Comparison of ENCODE assay signal across 8 cellular contexts in the genomic region with DNA sequence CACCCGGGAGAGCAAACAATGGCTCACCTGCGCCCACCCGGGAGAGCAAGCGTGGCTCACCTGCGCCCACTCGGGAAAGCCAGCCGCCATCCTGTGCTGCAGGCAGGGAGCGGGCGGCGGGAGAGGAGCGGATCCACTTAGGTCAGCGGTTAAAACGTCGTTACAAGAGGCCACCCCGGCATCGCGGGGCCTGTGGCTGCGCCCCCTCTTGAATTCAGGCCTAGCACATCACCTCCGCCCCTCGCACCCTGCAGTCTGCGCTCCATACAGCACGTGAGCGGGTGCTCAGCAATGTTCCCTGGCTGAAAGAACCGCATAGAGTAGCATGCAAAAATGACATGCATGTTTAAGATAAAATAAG. TPM values are rescaled to one million over a fixed set of nuclear protein-coding genes. Genes with fewer than 3 reads are reported as not detected.
DNase-seq lines count a peak whose midpoint lies in the region; ATAC-seq, FAIRE-seq and TF ChIP-seq lines count a peak whose summit lies in the region.

No MANE protein-coding gene starts in this region.

- H4K20me1 ChIP-seq in DOHH2 (ENCODE audit: control insufficient read depth, insufficient read depth, low read depth, low read length): no peaks in the 10 kb centered on the region

- no peaks in the 10 kb centered on the region for H3K9me3 ChIP-seq in DOHH2 (ENCODE audit: control insufficient read depth, insufficient read depth, low read length)

- H3K4me2 ChIP-seq in DOHH2 (ENCODE audit: low read length): peak overlapping the region; percentile 89

- H3K4me1 Mint-ChIP-seq in T-helper 1 cell treated with Interleukin-12 subunit alpha and Interleukin-12 subunit beta and Interleukin-4 antibody, amounts not matched to agents 30 μg/mL and 1 μg/mL, for 36 hours (ENCODE audit: low read depth): peaks cover 33% of the 10 kb centered on the region
- H3K4me1 Mint-ChIP-seq in effector memory CD8-positive, alpha-beta T cell (ENCODE audit: low read depth in 2 of 2): peaks cover 19% of the 10 kb centered on the region in 2 donors
- H3K4me1 Mint-ChIP-seq in natural killer cell: peaks cover 23 to 24% of the 10 kb centered on the region in 2 donors

- in situ Hi-C loops in GM13977 (cut with MboI; ENCODE audit: low pct_unique_long_range_greater_than_20kb, low sequenced_read_pairs, unreplicated experiment): loop anchor here (25.0 kb wide), 2 partner anchors 237 to 712 kb away; no protein-coding TSS in a partner anchor

- peaks cover 34% of the 10 kb centered on the region for H3K4me1 ChIP-seq in DOHH2 (ENCODE audit: control insufficient read depth, low read length)

- peak in 1 of 3 experiments; percentile 15 for DNase-seq in effector memory CD8-positive, alpha-beta T cell
- DNase-seq in natural killer cell (no peak), GM19239 (ENCODE audit: insufficient read length, low spot score) (no peak), GM13977 (ENCODE audit: low spot score) (no peak), NCI-H1436 treated with DMSO at 0.1 percent for 48 hours (lab: John Stamatoyannopoulos, UW) (no peak)

- no peaks in the 10 kb centered on the region for H3K27me3 ChIP-seq in DOHH2 (ENCODE audit: control insufficient read depth, low read length)

- peaks cover 47% of the 10 kb centered on the region for H3K79me2 ChIP-seq in DOHH2 (ENCODE audit: control insufficient read depth, low read length)

- intact Hi-C loops in natural killer cell (cut with micrococcal nuclease): no loop called here

- no peaks in the 10 kb centered on the region for H3K9me2 ChIP-seq in DOHH2 (replicated peaks; ENCODE audit: control insufficient read depth, low read length)

- no peaks in the 10 kb centered on the region for H3K9me3 Mint-ChIP-seq in T-helper 1 cell treated with Interleukin-12 subunit alpha and Interleukin-12 subunit beta and Interleukin-4 antibody, amounts not matched to agents 30 μg/mL and 1 μg/mL, for 36 hours
- H3K9me3 Mint-ChIP-seq in effector memory CD8-positive, alpha-beta T cell: no peaks in the 10 kb centered on the region
- no peaks in the 10 kb centered on the region for H3K9me3 Mint-ChIP-seq in natural killer cell

- peaks cover 36% of the 10 kb centered on the region for H3K36me3 ChIP-seq in DOHH2 (ENCODE audit: control insufficient read depth, low read length)

- peak overlapping the region; percentile 26 for H3K27ac ChIP-seq in DOHH2 (ENCODE audit: low read depth, low read length)

- H3K4me3 ChIP-seq in DOHH2 (ENCODE audit: low read length): peak overlapping the region; percentile 88

- TF ChIP-seq CTCF in DOHH2 (IDR thresholded peaks at IDR 0.05; ENCODE audit: low read depth, low read length, poor library complexity, severe bottlenecking): peak; percentile 39
- TF ChIP-seq CTCF in natural killer cell (IDR thresholded peaks at IDR 0.05): no peak
- TF ChIP-seq CTCF in GM13977 (IDR thresholded peaks at IDR 0.05; ENCODE audit: extremely low read depth, insufficient read depth, missing control alignments): no peak

- peaks cover 18% of the 10 kb centered on the region for H3K27me3 Mint-ChIP-seq in T-helper 1 cell treated with Interleukin-12 subunit alpha and Interleukin-12 subunit beta and Interleukin-4 antibody, amounts not matched to agents 30 μg/mL and 1 μg/mL, for 36 hours (ENCODE audit: low read depth)
- H3K27me3 Mint-ChIP-seq in effector memory CD8-positive, alpha-beta T cell: peaks cover 12 to 21% of the 10 kb centered on the region in 2 donors
- peaks cover 11 to 28% of the 10 kb centered on the region in 2 donors for H3K27me3 Mint-ChIP-seq in natural killer cell (ENCODE audit: low read depth in 2 of 2)

- no peak for FAIRE-seq in GM19239 (lab: Jason Lieb, UNC)

- ATAC-seq in HG02885 (IDR thresholded peaks at IDR 0.05; ENCODE audit: poor library complexity, unreplicated experiment) (peak; percentile 2), natural killer cell (peak; percentile 13 to 25 (median 20))
- peak; percentile 18 for ATAC-seq in effector memory CD8-positive, alpha-beta T cell (replicated peaks)

- peak overlapping the region; percentile 92 for H3K4me3 Mint-ChIP-seq in T-helper 1 cell treated with Interleukin-12 subunit alpha and Interleukin-12 subunit beta and Interleukin-4 antibody, amounts not matched to agents 30 μg/mL and 1 μg/mL, for 36 hours
- peak overlapping the region; percentile 89 to 92 for H3K4me3 Mint-ChIP-seq in effector memory CD8-positive, alpha-beta T cell
- peak overlapping the region; percentile 93 for H3K4me3 Mint-ChIP-seq in natural killer cell

- peak overlapping the region; percentile 23 for H3K27ac Mint-ChIP-seq in T-helper 1 cell treated with Interleukin-12 subunit alpha and Interleukin-12 subunit beta and Interleukin-4 antibody, amounts not matched to agents 30 μg/mL and 1 μg/mL, for 36 hours
- peak overlapping the region; percentile 91 to 97 for H3K27ac Mint-ChIP-seq in effector memory CD8-positive, alpha-beta T cell
- H3K27ac Mint-ChIP-seq in natural killer cell: peak overlapping the region; percentile 8 to 96

- H3K36me3 Mint-ChIP-seq in T-helper 1 cell treated with Interleukin-12 subunit alpha and Interleukin-12 subunit beta and Interleukin-4 antibody, amounts not matched to agents 30 μg/mL and 1 μg/mL, for 36 hours (ENCODE audit: low read depth): peaks cover 17% of the 10 kb centered on the region
- H3K36me3 Mint-ChIP-seq in effector memory CD8-positive, alpha-beta T cell (ENCODE audit: insufficient read depth): peaks cover 17% of the 10 kb centered on the region
- H3K36me3 Mint-ChIP-seq in natural killer cell: peaks cover 9% of the 10 kb centered on the region

- H3F3A ChIP-seq in DOHH2 (ENCODE audit: control insufficient read depth, insufficient read depth): 0 out of 2 replicates have a peak, but pooled peaks cover under 1% of the 10 kb centered on the region

RNA-seq across cellular contexts. Expression of a gene that starts 0.5 kb away (rescaled TPM):
- 10 to 100 TPM in 1 of 3 donors, 1 to 10 TPM in 2; 5.5 to 12.6 (median 7.6) TPM for total RNA-seq in natural killer cell

Comparison
In these comparisons a context has a peak if more than half of its experiments do, and no peak if none do; other contexts are left out.
1. H3K27ac Mint-ChIP-seq: peak in every context shown above with its lines; median percentile 94 in effector memory CD8-positive, alpha-beta T cell; 52 in natural killer cell; 23 in T-helper 1 cell treated with Interleukin-12 subunit alpha and Interleukin-12 subunit beta and Interleukin-4 antibody, amounts not matched to agents 30 μg/mL and 1 μg/mL, for 36 hours.